In the genomic region with DNA sequence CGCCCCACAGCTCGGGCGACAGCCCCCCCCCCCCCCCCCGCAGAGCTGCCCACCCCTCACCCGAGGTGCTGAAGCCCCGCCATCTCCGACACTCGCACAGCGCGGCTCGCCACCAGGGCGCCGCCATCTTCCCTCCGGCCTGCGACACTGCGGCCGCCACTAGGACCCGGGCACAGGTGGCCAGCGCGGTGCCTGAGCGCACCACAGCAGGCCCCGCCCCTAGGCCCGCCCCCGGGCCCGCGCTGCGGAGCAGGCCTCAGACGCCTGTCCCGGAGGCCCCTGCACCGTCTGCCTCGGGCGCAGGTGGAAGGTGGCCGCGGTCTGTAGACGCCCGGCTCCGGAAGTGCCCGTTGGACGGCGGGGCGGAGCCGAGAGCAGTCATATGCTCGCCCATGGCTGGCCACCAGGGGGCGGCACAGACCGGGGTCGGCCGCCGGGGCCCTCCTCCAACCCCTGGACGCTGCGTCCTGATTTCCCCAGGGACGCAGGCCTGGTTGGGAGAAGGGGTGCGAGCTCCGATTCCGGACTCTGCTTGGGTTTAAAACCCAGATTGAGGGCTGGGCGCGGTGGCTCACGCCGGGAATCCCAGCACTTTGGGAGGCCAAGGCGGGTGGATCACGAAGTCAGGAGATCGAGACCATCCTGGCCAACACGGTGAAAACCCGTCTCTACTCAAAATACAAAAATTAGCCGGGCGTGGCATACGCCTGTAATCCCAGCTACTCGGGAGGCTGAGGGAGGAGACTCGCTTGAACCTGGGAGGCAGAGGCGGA, we compare ENCODE assay signal across 8 cellular contexts. TPM values are rescaled to one million over a fixed set of nuclear protein-coding genes. Genes with fewer than 3 reads are reported as not detected.
A peak's percentile ranks its signal among the peaks of the same experiment; 100 is the strongest.
DNase-seq lines count a peak whose midpoint lies in the region; ATAC-seq and TF ChIP-seq lines count a peak whose summit lies in the region.

A gene (minus strand): TSS at position 136 of the 773 bp plus-strand sequence. CDS start 9 bp downstream, at position 127.

- POLR2A ChIA-PET in activated B cell treated with CpG ODN at 0.5 μM for 24 hours (lab: Charles Lee) = interaction anchor here (0.6 to 3.5 kb wide), 17 partner anchors 9 to 1032 kb away, joined by 3 to 30 read pairs (median 5); a partner anchor contains a TSS

- intact Hi-C loops in activated B cell treated with CpG ODN at 0.5 μM for 24 hours (cut with micrococcal nuclease) = loop anchor here (1.0 to 10.0 kb wide), 10 partner anchors 9 to 370 kb away; a partner anchor contains a TSS

- H3K4me3 Mint-ChIP-seq in activated B cell treated with CpG ODN at 0.5 μM for 24 hours = peak within 1 kb of the TSS; percentile 90

- H3K9me3 Mint-ChIP-seq in activated B cell treated with CpG ODN at 0.5 μM for 24 hours = no peaks in the 10 kb centered on the region

- peaks cover 11% of the 10 kb centered on the region for H3K4me1 Mint-ChIP-seq in activated B cell treated with CpG ODN at 0.5 μM for 24 hours

- CTCF ChIA-PET in activated B cell treated with CpG ODN at 0.5 μM for 24 hours (lab: Charles Lee) = interaction anchor here (0.7 to 4.1 kb wide), 11 partner anchors 8 to 277 kb away, joined by 3 to 47 read pairs (median 3); a partner anchor contains a TSS

- H3K36me3 Mint-ChIP-seq in activated B cell treated with CpG ODN at 0.5 μM for 24 hours (ENCODE audit: low read depth) = peaks cover 20% of the 10 kb centered on the region

- peak within 1 kb of the TSS; percentile 92 for H3K27ac Mint-ChIP-seq in activated B cell treated with CpG ODN at 0.5 μM for 24 hours

- H3K27me3 Mint-ChIP-seq in activated B cell treated with CpG ODN at 0.5 μM for 24 hours = no peaks in the 10 kb centered on the region

- DNase-seq in AG09309 (ENCODE audit: low read depth) (peak; percentile 59), NCI-H226 (peak; percentile 95), activated B cell treated with CpG ODN at 0.5 μM for 24 hours (peak; percentile 97), caudate nucleus (lab: John Stamatoyannopoulos, UW) (peak in 59 of 61 donors; percentile 38 to 97 (median 81)), iris pigment epithelial cell (ENCODE audit: low read depth) (peak; percentile 92)
- DNase-seq in stimulated activated CD4-positive, alpha-beta T cell treated with anti-CD3 and anti-CD28 coated beads, Interleukin-12 subunit alpha, Interleukin-12 subunit beta, amount 100 ng/mL, for 4 hours = peak; percentile 92

- ATAC-seq in GM18909 (IDR thresholded peaks at IDR 0.05; ENCODE audit: poor library complexity, unreplicated experiment) (peak; percentile 95), HG03175 (IDR thresholded peaks at IDR 0.05; ENCODE audit: unreplicated experiment) (peak; percentile 96), activated B cell treated with CpG ODN at 0.5 μM for 24 hours (ENCODE audit: low read depth) (peak; percentile 97)

- H3K4me3 ChIP-seq in AG09309 (ENCODE audit: control insufficient read depth, low read depth, low read length) = peak within 1 kb of the TSS; percentile 90

- peak within 1 kb of the TSS; percentile 92 for H3K27ac ChIP-seq in caudate nucleus (ENCODE audit: low read depth, low read length)

- TF ChIP-seq CTCF in AG09309 (IDR thresholded peaks at IDR 0.05; ENCODE audit: control insufficient read depth, insufficient read depth, low read depth, low read length, missing control alignments) = peak; percentile 91
- TF ChIP-seq CTCF in activated B cell treated with CpG ODN at 0.5 μM for 24 hours (IDR thresholded peaks at IDR 0.05) = peak; percentile 61

RNA-seq across cellular contexts. Expression of the gene that starts here (rescaled TPM):
- total RNA-seq in activated B cell treated with CpG ODN at 0.5 μM for 24 hours = 132 and 137 TPM in 2 replicates

Comparison
In these comparisons a context has a peak if more than half of its experiments do, and no peak if none do; other contexts are left out.
1. Peak in every context shown above with its lines: DNase-seq, ATAC-seq, H3K4me3 ChIP-seq and H3K27ac ChIP-seq.